In genomic region chr19:1094978-1095701, GRCh38 we compare ENCODE assay signal across 8 cellular contexts. TPM values are rescaled to one million over a fixed set of nuclear protein-coding genes. Genes with fewer than 3 reads are reported as not detected.
A peak's percentile ranks its signal among the peaks of the same experiment; 100 is the strongest.
DNase-seq lines count a peak whose midpoint lies in the region; ATAC-seq and TF ChIP-seq lines count a peak whose summit lies in the region.

Gene POLR2E (minus strand): TSS chr19:1095375. CDS start chr19:1095315, 60 bp downstream.

- no peaks in the 10 kb centered on the region for H3K27me3 Mint-ChIP-seq in activated naive CD8-positive, alpha-beta T cell treated with anti-CD3 and anti-CD28 coated beads, Interleukin-2, amount 50 U/mL, for 24 hours

- H3K27ac Mint-ChIP-seq in activated naive CD8-positive, alpha-beta T cell treated with anti-CD3 and anti-CD28 coated beads, Interleukin-2, amount 50 U/mL, for 24 hours, result peak within 1 kb of the TSS; percentile 95

- no peaks in the 10 kb centered on the region for H3K9me3 Mint-ChIP-seq in activated naive CD8-positive, alpha-beta T cell treated with anti-CD3 and anti-CD28 coated beads, Interleukin-2, amount 50 U/mL, for 24 hours

- 1% methylated on average over 26 to 36 of the region's 81 CpGs for WGBS in tibial nerve, 2 donors

- H2AFZ ChIP-seq in parathyroid adenoma, result peak within 1 kb of the TSS; percentile 82

- H3K36me3 ChIP-seq in parathyroid adenoma (ENCODE audit: control insufficient read depth, insufficient read depth, low read length) (no peaks in the 10 kb centered on the region), tibial nerve (peaks cover 0 to 32% (median 7%) of the 10 kb centered on the region in 3 donors)

- peak; percentile 98 for DNase-seq in GM10266 (ENCODE audit: extremely low spot score)
- peak; percentile 95 for DNase-seq in NCI-H128 (lab: John Stamatoyannopoulos, UW; ENCODE audit: unreplicated experiment)
- peak; percentile 90 for DNase-seq in SW480 (ENCODE audit: low spot score)
- peak; percentile 99 for DNase-seq in activated naive CD8-positive, alpha-beta T cell treated with anti-CD3 and anti-CD28 coated beads, Interleukin-2, amount 50 U/mL, for 24 hours
- peak; percentile 99 for DNase-seq in Right ventricle myocardium superior
- DNase-seq in tibial nerve (ENCODE audit: low spot score in 2 of 2), result peak; percentile 95 to 96

- H3K4me3 ChIP-seq in parathyroid adenoma (ENCODE audit: low read depth, low read length) (peak within 1 kb of the TSS; percentile 91), tibial nerve (peak within 1 kb of the TSS; percentile 85 to 100 (median 96))

- H3K27me3 ChIP-seq in parathyroid adenoma (ENCODE audit: control insufficient read depth, insufficient read depth, low read length), result no peaks in the 10 kb centered on the region
- H3K27me3 ChIP-seq in tibial nerve, result no peaks in the 10 kb centered on the region

- H3K27ac ChIP-seq in parathyroid adenoma, result peak within 1 kb of the TSS; percentile 34
- H3K27ac ChIP-seq in tibial nerve, result peak within 1 kb of the TSS; percentile 47 to 92 (median 80)

- H3K4me3 Mint-ChIP-seq in activated naive CD8-positive, alpha-beta T cell treated with anti-CD3 and anti-CD28 coated beads, Interleukin-2, amount 50 U/mL, for 24 hours, result peak within 1 kb of the TSS; percentile 89

- ATAC-seq in HG02642 (IDR thresholded peaks at IDR 0.05; ENCODE audit: poor library complexity, unreplicated experiment), result peak; percentile 86
- ATAC-seq in activated naive CD8-positive, alpha-beta T cell treated with anti-CD3 and anti-CD28 coated beads, Interleukin-2, amount 50 U/mL, for 24 hours, result peak; percentile 89
- ATAC-seq in Right ventricle myocardium superior (ENCODE audit: poor library complexity), result peak; percentile 96

- peaks cover 25% of the 10 kb centered on the region for H3K79me2 ChIP-seq in parathyroid adenoma

- H3K9me3 ChIP-seq in parathyroid adenoma (ENCODE audit: control insufficient read depth, low read length) (no peaks in the 10 kb centered on the region), tibial nerve (no peaks in the 10 kb centered on the region)

- peak; percentile 91 to 96 for TF ChIP-seq EP300 in tibial nerve (IDR thresholded peaks at IDR 0.05)

- H3K4me1 ChIP-seq in parathyroid adenoma, result peaks cover 18% of the 10 kb centered on the region
- peaks cover 0 to 67% (median 38%) of the 10 kb centered on the region in 4 donors for H3K4me1 ChIP-seq in tibial nerve

- H3K4me2 ChIP-seq in parathyroid adenoma (ENCODE audit: low read length), result peak within 1 kb of the TSS; percentile 90

- peak within 1 kb of the TSS; percentile 94 for H3K9ac ChIP-seq in parathyroid adenoma

- TF ChIP-seq CTCF in GM10266 (IDR thresholded peaks at IDR 0.05; ENCODE audit: control insufficient read depth, insufficient read depth, low read depth, missing control alignments) (no peak), parathyroid adenoma (IDR thresholded peaks at IDR 0.05) (no peak), tibial nerve (IDR thresholded peaks at IDR 0.05) (no peak)

- intact Hi-C loops in Right ventricle myocardium superior (cut with DNase I), result no loop called here

- peaks cover 10% of the 10 kb centered on the region for H3K36me3 Mint-ChIP-seq in activated naive CD8-positive, alpha-beta T cell treated with anti-CD3 and anti-CD28 coated beads, Interleukin-2, amount 50 U/mL, for 24 hours (ENCODE audit: low read depth)

- TF ChIP-seq POLR2A in tibial nerve (IDR thresholded peaks at IDR 0.05), result peak; percentile 60 to 89

- peaks cover 62% of the 10 kb centered on the region for H3K4me1 Mint-ChIP-seq in activated naive CD8-positive, alpha-beta T cell treated with anti-CD3 and anti-CD28 coated beads, Interleukin-2, amount 50 U/mL, for 24 hours

RNA-seq across cellular contexts. Expression of gene POLR2E, which starts in this region (rescaled TPM):
- total RNA-seq in Right ventricle myocardium superior, result 146 TPM
- 100 to 1,000 TPM in 3 of 4 donors, 10 to 100 TPM in 1; 81.6 to 136 (median 121) TPM for total RNA-seq in tibial nerve

Comparison
In these comparisons a context has a peak if more than half of its experiments do, and no peak if none do; other contexts are left out.
1. Peak in every context shown above with its lines: DNase-seq, ATAC-seq, H3K4me3 ChIP-seq and H3K27ac ChIP-seq.